Comparison of ENCODE assay signal across 8 cellular contexts in the genomic region with DNA sequence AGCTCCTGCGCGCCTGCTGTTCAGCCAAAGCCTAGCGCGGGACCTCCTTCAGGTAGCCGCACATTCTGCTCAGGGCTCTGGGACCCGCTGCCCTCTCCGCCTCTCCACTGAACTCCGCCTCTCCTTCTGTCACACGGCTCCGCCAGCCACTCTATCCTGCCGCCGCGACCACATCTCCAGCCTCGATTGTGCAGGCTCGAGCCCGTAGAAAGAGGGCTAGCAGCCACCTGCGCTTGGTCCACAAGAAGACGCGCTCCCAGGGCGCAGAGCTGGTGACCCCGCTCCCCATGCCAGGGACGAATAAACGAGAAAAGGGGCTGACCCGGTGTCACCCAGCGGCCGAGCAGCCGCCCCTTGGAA. TPM values are rescaled to one million over a fixed set of nuclear protein-coding genes. Genes with fewer than 3 reads are reported as not detected.
DNase-seq lines count a peak whose midpoint lies in the region; ATAC-seq and TF ChIP-seq lines count a peak whose summit lies in the region.

No MANE protein-coding gene starts in this region.

- no peaks in the 10 kb centered on the region for H3K9me3 Mint-ChIP-seq in activated T-cell treated with anti-CD3 and anti-CD28 coated beads, Interleukin-2, amount 50 U/mL, for 72 hours

- ATAC-seq in activated T-cell treated with anti-CD3 and anti-CD28 coated beads, Interleukin-2, amount 50 U/mL, for 72 hours (replicated peaks in 1 of 2) = peak; percentile 1
- ATAC-seq in HG02588 (IDR thresholded peaks at IDR 0.05; ENCODE audit: unreplicated experiment) = no peak

- WGBS in lower leg skin, 2 donors = 17 to 32% methylated on average over 27 of the region's 27 CpGs
- 6 to 7% methylated on average over 26 to 27 of the region's 27 CpGs for WGBS in tibial nerve, 2 donors

- H3K36me3 ChIP-seq in adipocyte (ENCODE audit: control insufficient read depth, insufficient read depth, low read length, severe bottlenecking) (no peaks in the 10 kb centered on the region), tibial nerve (no peaks in the 10 kb centered on the region)

- peaks cover 25% of the 10 kb centered on the region for H3K4me1 ChIP-seq in adipocyte (ENCODE audit: control insufficient read depth, insufficient read depth, low read length)
- H3K4me1 ChIP-seq in tibial nerve = peaks cover 0 to 23% (median 12%) of the 10 kb centered on the region in 4 donors

- peaks cover 36% of the 10 kb centered on the region for H3K4me1 Mint-ChIP-seq in activated T-cell treated with anti-CD3 and anti-CD28 coated beads, Interleukin-2, amount 50 U/mL, for 72 hours (ENCODE audit: low read depth)

- no peak overlapping the region for H3K27ac ChIP-seq in tibial nerve

- no peak overlapping the region for H3K9ac ChIP-seq in adipocyte (ENCODE audit: low read length)

- TF ChIP-seq POLR2A in lower leg skin (IDR thresholded peaks at IDR 0.05) = no peak
- TF ChIP-seq POLR2A in tibial nerve (IDR thresholded peaks at IDR 0.05) = no peak

- peak overlapping the region; percentile 92 to 93 for H3K4me3 Mint-ChIP-seq in activated T-cell treated with anti-CD3 and anti-CD28 coated beads, Interleukin-2, amount 50 U/mL, for 72 hours

- H3K27me3 ChIP-seq in adipocyte (replicated peaks; ENCODE audit: control insufficient read depth, insufficient read depth, low read length) (peaks cover 66% of the 10 kb centered on the region), tibial nerve (peaks cover 0 to 40% of the 10 kb centered on the region in 2 donors)

- H3K9me3 ChIP-seq in adipocyte (ENCODE audit: control insufficient read depth, low read length) (no peaks in the 10 kb centered on the region), tibial nerve (no peaks in the 10 kb centered on the region)

- intact Hi-C loops in lower leg skin (cut with DNase I; ENCODE audit: low total_unique reads) = no loop called here

- H3K4me3 ChIP-seq in adipocyte (ENCODE audit: low read length) = peak overlapping the region; percentile 54
- H3K4me3 ChIP-seq in lower leg skin (ENCODE audit: low read depth, poor library complexity, severe bottlenecking) = no peak overlapping the region
- H3K4me3 ChIP-seq in tibial nerve = peak overlapping the region; percentile 28 to 60 (median 40)

- H3K27me3 Mint-ChIP-seq in activated T-cell treated with anti-CD3 and anti-CD28 coated beads, Interleukin-2, amount 50 U/mL, for 72 hours (ENCODE audit: low read depth) = peaks cover 41% of the 10 kb centered on the region

- no peak for TF ChIP-seq EP300 in tibial nerve (IDR thresholded peaks at IDR 0.05)

- TF ChIP-seq CTCF in lower leg skin (IDR thresholded peaks at IDR 0.05) = no peak
- no peak for TF ChIP-seq CTCF in tibial nerve (IDR thresholded peaks at IDR 0.05)

- DNase-seq in activated T-cell treated with anti-CD3 and anti-CD28 coated beads, Interleukin-2, amount 50 U/mL, for 72 hours = peak; percentile 17 to 25
- DNase-seq in activated T-cell treated with anti-CD3 and anti-CD28 coated beads for 4 hours (no peak), adipocyte (ENCODE audit: low read depth) (no peak), lower leg skin (ENCODE audit: low spot score in 2 of 2) (peak; percentile 18 to 86), tibial nerve (ENCODE audit: low spot score in 2 of 2) (no peak), NCI-H1694 treated with DMSO at 0.1 percent for 48 hours (lab: John Stamatoyannopoulos, UW) (no peak), A172 (ENCODE audit: low spot score) (no peak)

- H3K27ac Mint-ChIP-seq in activated T-cell treated with anti-CD3 and anti-CD28 coated beads, Interleukin-2, amount 50 U/mL, for 72 hours = no peak overlapping the region

- no peaks in the 10 kb centered on the region for H3K36me3 Mint-ChIP-seq in activated T-cell treated with anti-CD3 and anti-CD28 coated beads, Interleukin-2, amount 50 U/mL, for 72 hours (ENCODE audit: insufficient read depth in 2 of 2)

RNA-seq across cellular contexts. Expression of gene VIPR1, which starts 1.1 kb away (rescaled TPM):
- 1 to 10 TPM; 5.6 to 6.6 TPM for total RNA-seq in activated T-cell treated with anti-CD3 and anti-CD28 coated beads, Interleukin-2, amount 50 U/mL, for 72 hours
- total RNA-seq in lower leg skin = 100 to 1,000 TPM in 1 of 4 donors, 10 to 100 TPM in 3; 69.9 to 110 (median 70.8) TPM
- total RNA-seq in tibial nerve = 10 to 100 TPM in 2 of 4 donors, 1 to 10 TPM in 2; 2.4 to 17.3 (median 10.4) TPM
- total RNA-seq in A172 (2014; rRNA removed; shearing (Covaris generic)) = not detected in 2 replicates

Comparison
In these comparisons a context has a peak if more than half of its experiments do, and no peak if none do; other contexts are left out.
1. DNase-seq: peak in activated T-cell treated with anti-CD3 and anti-CD28 coated beads, Interleukin-2, amount 50 U/mL, for 72 hours (2 of 2) and lower leg skin (2 of 2); none in activated T-cell treated with anti-CD3 and anti-CD28 coated beads for 4 hours (single experiment), adipocyte (single experiment), tibial nerve (0 of 2), NCI-H1694 treated with DMSO at 0.1 percent for 48 hours (single experiment) and A172 (single experiment).